ENCODE assay signal across 1 cellular context in the genomic region with DNA sequence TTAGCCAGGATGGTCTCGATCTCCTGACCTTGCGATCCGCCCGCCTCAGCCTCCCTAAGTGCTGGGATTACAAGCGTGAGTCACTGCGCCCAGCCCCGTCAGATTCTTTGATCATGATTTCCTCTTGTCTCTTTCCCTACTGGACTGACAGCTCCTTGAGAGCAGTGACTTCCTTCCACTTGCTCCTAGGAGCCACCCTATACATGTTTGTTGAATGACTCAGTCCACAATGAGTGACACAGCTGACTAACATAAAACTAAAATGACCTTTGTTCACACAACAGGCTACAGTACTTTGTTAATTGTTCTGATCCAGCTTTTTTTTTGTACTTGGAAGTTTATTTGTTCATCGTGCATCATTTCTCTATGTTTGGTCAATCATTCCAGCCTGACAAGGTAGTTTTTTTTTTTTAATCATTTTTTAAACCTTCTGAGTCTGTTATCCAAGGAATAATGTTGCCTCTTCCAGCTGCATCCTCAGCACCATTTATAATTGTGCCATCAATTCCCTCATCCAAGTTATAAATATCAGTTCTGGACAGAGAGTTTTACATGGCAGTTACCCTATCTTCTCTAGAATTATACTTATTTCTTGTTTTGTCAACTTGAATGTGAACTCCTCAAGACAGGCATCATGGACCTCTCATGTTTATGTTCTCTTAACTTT.
TF ChIP-seq lines count a peak whose summit lies in the region.

No MANE protein-coding gene starts in this region.

TF ChIP-seq in HepG2, 621 proteins besides CTCF, POLR2A, EP300 and RAD21 (continued from another document and continues in another):
- TF ChIP-seq, protein P1, sequence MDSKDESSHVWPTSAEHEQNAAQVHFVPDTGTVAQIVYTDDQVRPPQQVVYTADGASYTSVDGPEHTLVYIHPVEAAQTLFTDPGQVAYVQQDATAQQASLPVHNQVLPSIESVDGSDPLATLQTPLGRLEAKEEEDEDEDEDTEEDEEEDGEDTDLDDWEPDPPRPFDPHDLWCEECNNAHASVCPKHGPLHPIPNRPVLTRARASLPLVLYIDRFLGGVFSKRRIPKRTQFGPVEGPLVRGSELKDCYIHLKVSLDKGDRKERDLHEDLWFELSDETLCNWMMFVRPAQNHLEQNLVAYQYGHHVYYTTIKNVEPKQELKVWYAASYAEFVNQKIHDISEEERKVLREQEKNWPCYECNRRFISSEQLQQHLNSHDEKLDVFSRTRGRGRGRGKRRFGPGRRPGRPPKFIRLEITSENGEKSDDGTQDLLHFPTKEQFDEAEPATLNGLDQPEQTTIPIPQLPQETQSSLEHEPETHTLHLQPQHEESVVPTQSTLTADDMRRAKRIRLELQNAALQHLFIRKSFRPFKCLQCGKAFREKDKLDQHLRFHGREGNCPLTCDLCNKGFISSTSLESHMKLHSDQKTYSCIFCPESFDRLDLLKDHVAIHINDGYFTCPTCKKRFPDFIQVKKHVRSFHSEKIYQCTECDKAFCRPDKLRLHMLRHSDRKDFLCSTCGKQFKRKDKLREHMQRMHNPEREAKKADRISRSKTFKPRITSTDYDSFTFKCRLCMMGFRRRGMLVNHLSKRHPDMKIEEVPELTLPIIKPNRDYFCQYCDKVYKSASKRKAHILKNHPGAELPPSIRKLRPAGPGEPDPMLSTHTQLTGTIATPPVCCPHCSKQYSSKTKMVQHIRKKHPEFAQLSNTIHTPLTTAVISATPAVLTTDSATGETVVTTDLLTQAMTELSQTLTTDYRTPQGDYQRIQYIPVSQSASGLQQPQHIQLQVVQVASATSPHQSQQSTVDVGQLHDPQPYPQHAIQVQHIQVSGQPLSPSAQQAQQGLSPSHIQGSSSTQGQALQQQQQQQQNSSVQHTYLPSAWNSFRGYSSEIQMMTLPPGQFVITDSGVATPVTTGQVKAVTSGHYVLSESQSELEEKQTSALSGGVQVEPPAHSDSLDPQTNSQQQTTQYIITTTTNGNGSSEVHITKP (CRISPR knock-in tag; IDR thresholded peaks at IDR 0.05; ENCODE audit: low read depth), result no peak
- TF ChIP-seq ZNF629 (CRISPR knock-in tag; conservative IDR thresholded peaks at IDR 0.05), result no peak
- TF ChIP-seq GABPB1 (CRISPR knock-in tag; IDR thresholded peaks at IDR 0.05), result no peak
- TF ChIP-seq, protein P2, sequence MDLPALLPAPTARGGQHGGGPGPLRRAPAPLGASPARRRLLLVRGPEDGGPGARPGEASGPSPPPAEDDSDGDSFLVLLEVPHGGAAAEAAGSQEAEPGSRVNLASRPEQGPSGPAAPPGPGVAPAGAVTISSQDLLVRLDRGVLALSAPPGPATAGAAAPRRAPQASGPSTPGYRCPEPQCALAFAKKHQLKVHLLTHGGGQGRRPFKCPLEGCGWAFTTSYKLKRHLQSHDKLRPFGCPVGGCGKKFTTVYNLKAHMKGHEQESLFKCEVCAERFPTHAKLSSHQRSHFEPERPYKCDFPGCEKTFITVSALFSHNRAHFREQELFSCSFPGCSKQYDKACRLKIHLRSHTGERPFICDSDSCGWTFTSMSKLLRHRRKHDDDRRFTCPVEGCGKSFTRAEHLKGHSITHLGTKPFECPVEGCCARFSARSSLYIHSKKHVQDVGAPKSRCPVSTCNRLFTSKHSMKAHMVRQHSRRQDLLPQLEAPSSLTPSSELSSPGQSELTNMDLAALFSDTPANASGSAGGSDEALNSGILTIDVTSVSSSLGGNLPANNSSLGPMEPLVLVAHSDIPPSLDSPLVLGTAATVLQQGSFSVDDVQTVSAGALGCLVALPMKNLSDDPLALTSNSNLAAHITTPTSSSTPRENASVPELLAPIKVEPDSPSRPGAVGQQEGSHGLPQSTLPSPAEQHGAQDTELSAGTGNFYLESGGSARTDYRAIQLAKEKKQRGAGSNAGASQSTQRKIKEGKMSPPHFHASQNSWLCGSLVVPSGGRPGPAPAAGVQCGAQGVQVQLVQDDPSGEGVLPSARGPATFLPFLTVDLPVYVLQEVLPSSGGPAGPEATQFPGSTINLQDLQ (CRISPR knock-in tag; IDR thresholded peaks at IDR 0.05), result no peak
- TF ChIP-seq, protein P3, sequence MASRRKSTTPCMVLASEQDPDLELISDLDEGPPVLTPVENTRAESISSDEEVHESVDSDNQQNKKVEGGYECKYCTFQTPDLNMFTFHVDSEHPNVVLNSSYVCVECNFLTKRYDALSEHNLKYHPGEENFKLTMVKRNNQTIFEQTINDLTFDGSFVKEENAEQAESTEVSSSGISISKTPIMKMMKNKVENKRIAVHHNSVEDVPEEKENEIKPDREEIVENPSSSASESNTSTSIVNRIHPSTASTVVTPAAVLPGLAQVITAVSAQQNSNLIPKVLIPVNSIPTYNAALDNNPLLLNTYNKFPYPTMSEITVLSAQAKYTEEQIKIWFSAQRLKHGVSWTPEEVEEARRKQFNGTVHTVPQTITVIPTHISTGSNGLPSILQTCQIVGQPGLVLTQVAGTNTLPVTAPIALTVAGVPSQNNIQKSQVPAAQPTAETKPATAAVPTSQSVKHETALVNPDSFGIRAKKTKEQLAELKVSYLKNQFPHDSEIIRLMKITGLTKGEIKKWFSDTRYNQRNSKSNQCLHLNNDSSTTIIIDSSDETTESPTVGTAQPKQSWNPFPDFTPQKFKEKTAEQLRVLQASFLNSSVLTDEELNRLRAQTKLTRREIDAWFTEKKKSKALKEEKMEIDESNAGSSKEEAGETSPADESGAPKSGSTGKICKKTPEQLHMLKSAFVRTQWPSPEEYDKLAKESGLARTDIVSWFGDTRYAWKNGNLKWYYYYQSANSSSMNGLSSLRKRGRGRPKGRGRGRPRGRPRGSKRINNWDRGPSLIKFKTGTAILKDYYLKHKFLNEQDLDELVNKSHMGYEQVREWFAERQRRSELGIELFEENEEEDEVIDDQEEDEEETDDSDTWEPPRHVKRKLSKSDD (CRISPR knock-in tag; IDR thresholded peaks at IDR 0.05; ENCODE audit: low read depth), result no peak
- TF ChIP-seq ETV6 (CRISPR knock-in tag; conservative IDR thresholded peaks at IDR 0.05), result no peak
- TF ChIP-seq CHD2 (IDR thresholded peaks at IDR 0.05; ENCODE audit: low read depth, low read length), result no peak
- no peak for TF ChIP-seq PRMT3 (CRISPR knock-in tag; IDR thresholded peaks at IDR 0.05; ENCODE audit: borderline replicate concordance, low read depth)
- TF ChIP-seq, protein P4, sequence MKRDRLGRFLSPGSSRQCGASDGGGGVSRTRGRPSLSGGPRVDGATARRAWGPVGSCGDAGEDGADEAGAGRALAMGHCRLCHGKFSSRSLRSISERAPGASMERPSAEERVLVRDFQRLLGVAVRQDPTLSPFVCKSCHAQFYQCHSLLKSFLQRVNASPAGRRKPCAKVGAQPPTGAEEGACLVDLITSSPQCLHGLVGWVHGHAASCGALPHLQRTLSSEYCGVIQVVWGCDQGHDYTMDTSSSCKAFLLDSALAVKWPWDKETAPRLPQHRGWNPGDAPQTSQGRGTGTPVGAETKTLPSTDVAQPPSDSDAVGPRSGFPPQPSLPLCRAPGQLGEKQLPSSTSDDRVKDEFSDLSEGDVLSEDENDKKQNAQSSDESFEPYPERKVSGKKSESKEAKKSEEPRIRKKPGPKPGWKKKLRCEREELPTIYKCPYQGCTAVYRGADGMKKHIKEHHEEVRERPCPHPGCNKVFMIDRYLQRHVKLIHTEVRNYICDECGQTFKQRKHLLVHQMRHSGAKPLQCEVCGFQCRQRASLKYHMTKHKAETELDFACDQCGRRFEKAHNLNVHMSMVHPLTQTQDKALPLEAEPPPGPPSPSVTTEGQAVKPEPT (CRISPR knock-in tag; IDR thresholded peaks at IDR 0.05; ENCODE audit: low read depth), result no peak
- TF ChIP-seq, protein P5, sequence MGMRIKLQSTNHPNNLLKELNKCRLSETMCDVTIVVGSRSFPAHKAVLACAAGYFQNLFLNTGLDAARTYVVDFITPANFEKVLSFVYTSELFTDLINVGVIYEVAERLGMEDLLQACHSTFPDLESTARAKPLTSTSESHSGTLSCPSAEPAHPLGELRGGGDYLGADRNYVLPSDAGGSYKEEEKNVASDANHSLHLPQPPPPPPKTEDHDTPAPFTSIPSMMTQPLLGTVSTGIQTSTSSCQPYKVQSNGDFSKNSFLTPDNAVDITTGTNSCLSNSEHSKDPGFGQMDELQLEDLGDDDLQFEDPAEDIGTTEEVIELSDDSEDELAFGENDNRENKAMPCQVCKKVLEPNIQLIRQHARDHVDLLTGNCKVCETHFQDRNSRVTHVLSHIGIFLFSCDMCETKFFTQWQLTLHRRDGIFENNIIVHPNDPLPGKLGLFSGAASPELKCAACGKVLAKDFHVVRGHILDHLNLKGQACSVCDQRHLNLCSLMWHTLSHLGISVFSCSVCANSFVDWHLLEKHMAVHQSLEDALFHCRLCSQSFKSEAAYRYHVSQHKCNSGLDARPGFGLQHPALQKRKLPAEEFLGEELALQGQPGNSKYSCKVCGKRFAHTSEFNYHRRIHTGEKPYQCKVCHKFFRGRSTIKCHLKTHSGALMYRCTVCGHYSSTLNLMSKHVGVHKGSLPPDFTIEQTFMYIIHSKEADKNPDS (CRISPR knock-in tag; IDR thresholded peaks at IDR 0.05), result no peak
- no peak for TF ChIP-seq AHR (CRISPR knock-in tag; IDR thresholded peaks at IDR 0.05)
- TF ChIP-seq MYNN (CRISPR knock-in tag; IDR thresholded peaks at IDR 0.05; ENCODE audit: low read depth), result no peak
- TF ChIP-seq NCOA2 (CRISPR knock-in tag; IDR thresholded peaks at IDR 0.05), result no peak
- TF ChIP-seq, protein P6, sequence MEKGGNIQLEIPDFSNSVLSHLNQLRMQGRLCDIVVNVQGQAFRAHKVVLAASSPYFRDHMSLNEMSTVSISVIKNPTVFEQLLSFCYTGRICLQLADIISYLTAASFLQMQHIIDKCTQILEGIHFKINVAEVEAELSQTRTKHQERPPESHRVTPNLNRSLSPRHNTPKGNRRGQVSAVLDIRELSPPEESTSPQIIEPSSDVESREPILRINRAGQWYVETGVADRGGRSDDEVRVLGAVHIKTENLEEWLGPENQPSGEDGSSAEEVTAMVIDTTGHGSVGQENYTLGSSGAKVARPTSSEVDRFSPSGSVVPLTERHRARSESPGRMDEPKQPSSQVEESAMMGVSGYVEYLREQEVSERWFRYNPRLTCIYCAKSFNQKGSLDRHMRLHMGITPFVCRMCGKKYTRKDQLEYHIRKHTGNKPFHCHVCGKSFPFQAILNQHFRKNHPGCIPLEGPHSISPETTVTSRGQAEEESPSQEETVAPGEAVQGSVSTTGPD (CRISPR knock-in tag; IDR thresholded peaks at IDR 0.05), result no peak
- TF ChIP-seq SOX5 (CRISPR knock-in tag; IDR thresholded peaks at IDR 0.05; ENCODE audit: borderline replicate concordance), result peak; percentile 68; the same call in 1 of the 2 replicates
- no peak for TF ChIP-seq JUND (CRISPR knock-in tag; IDR thresholded peaks at IDR 0.05)
- TF ChIP-seq RBAK (CRISPR knock-in tag; IDR thresholded peaks at IDR 0.05), result no peak
- no peak for TF ChIP-seq HNRNPL (IDR thresholded peaks at IDR 0.05; ENCODE audit: low read depth, low read length)
- TF ChIP-seq, protein P7, sequence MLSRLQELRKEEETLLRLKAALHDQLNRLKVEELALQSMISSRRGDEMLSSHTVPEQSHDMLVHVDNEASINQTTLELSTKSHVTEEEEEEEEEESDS (CRISPR knock-in tag; IDR thresholded peaks at IDR 0.05; ENCODE audit: borderline replicate concordance), result no peak
- TF ChIP-seq ZNF20 (CRISPR knock-in tag; IDR thresholded peaks at IDR 0.05), result no peak
- TF ChIP-seq, protein P8, sequence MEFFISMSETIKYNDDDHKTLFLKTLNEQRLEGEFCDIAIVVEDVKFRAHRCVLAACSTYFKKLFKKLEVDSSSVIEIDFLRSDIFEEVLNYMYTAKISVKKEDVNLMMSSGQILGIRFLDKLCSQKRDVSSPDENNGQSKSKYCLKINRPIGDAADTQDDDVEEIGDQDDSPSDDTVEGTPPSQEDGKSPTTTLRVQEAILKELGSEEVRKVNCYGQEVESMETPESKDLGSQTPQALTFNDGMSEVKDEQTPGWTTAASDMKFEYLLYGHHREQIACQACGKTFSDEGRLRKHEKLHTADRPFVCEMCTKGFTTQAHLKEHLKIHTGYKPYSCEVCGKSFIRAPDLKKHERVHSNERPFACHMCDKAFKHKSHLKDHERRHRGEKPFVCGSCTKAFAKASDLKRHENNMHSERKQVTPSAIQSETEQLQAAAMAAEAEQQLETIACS (CRISPR knock-in tag; IDR thresholded peaks at IDR 0.05), result no peak
- TF ChIP-seq ZNF781 (CRISPR knock-in tag; IDR thresholded peaks at IDR 0.05; ENCODE audit: borderline replicate concordance, not compliant biosample characterization), result no peak
- no peak for TF ChIP-seq ISL2 (CRISPR knock-in tag; IDR thresholded peaks at IDR 0.05)
- no peak for TF ChIP-seq SMARCE1 (IDR thresholded peaks at IDR 0.05; ENCODE audit: borderline replicate concordance)
- no peak for TF ChIP-seq HNRNPH1 (optimal IDR thresholded peaks at IDR 0.05; ENCODE audit: low read depth, low read length)
- no peak for TF ChIP-seq ZNF614 (CRISPR knock-in tag; IDR thresholded peaks at IDR 0.05; ENCODE audit: borderline replicate concordance)
- TF ChIP-seq HMG20A (CRISPR knock-in tag; IDR thresholded peaks at IDR 0.05; ENCODE audit: borderline replicate concordance), result 0 out of 2 replicates have a peak, but pooled peaks have one; percentile 11
- TF ChIP-seq ZNF878 (CRISPR knock-in tag; IDR thresholded peaks at IDR 0.05), result no peak
- TF ChIP-seq FOXC1 (CRISPR knock-in tag; IDR thresholded peaks at IDR 0.05; ENCODE audit: borderline replicate concordance), result no peak
- no peak for TF ChIP-seq PCBP1 (IDR thresholded peaks at IDR 0.05; ENCODE audit: borderline replicate concordance, low read depth, low read length)
- TF ChIP-seq, protein P9, sequence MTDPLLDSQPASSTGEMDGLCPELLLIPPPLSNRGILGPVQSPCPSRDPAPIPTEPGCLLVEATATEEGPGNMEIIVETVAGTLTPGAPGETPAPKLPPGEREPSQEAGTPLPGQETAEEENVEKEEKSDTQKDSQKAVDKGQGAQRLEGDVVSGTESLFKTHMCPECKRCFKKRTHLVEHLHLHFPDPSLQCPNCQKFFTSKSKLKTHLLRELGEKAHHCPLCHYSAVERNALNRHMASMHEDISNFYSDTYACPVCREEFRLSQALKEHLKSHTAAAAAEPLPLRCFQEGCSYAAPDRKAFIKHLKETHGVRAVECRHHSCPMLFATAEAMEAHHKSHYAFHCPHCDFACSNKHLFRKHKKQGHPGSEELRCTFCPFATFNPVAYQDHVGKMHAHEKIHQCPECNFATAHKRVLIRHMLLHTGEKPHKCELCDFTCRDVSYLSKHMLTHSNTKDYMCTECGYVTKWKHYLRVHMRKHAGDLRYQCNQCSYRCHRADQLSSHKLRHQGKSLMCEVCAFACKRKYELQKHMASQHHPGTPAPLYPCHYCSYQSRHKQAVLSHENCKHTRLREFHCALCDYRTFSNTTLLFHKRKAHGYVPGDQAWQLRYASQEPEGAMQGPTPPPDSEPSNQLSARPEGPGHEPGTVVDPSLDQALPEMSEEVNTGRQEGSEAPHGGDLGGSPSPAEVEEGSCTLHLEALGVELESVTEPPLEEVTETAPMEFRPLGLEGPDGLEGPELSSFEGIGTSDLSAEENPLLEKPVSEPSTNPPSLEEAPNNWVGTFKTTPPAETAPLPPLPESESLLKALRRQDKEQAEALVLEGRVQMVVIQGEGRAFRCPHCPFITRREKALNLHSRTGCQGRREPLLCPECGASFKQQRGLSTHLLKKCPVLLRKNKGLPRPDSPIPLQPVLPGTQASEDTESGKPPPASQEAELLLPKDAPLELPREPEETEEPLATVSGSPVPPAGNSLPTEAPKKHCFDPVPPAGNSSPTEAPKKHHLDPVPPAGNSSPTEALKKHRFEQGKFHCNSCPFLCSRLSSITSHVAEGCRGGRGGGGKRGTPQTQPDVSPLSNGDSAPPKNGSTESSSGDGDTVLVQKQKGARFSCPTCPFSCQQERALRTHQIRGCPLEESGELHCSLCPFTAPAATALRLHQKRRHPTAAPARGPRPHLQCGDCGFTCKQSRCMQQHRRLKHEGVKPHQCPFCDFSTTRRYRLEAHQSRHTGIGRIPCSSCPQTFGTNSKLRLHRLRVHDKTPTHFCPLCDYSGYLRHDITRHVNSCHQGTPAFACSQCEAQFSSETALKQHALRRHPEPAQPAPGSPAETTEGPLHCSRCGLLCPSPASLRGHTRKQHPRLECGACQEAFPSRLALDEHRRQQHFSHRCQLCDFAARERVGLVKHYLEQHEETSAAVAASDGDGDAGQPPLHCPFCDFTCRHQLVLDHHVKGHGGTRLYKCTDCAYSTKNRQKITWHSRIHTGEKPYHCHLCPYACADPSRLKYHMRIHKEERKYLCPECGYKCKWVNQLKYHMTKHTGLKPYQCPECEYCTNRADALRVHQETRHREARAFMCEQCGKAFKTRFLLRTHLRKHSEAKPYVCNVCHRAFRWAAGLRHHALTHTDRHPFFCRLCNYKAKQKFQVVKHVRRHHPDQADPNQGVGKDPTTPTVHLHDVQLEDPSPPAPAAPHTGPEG (CRISPR knock-in tag; IDR thresholded peaks at IDR 0.05), result no peak
- no peak for TF ChIP-seq NR3C1 (CRISPR knock-in tag; IDR thresholded peaks at IDR 0.05)
